In genomic region chr5:96113170-96113939, GRCh38 we compare ENCODE assay signal across 1 cellular context.
TF ChIP-seq lines count a peak whose summit lies in the region.

No MANE protein-coding gene starts in this region.

TF ChIP-seq in H1, 55 proteins besides CTCF, POLR2A, EP300 and RAD21 (continued from another document):
- TF ChIP-seq TAF7 (optimal IDR thresholded peaks at IDR 0.05; ENCODE audit: borderline replicate concordance, low read depth, low read length) (no peak), NANOG (IDR thresholded peaks at IDR 0.05; ENCODE audit: insufficient read depth, low read depth, low read length, poor library complexity, severe bottlenecking) (no peak), ZNF274 (IDR thresholded peaks at IDR 0.05; ENCODE audit: borderline replicate concordance, extremely low read depth, low read length) (no peak)
